8 cellular contexts compared by ENCODE assay signal in genomic region chr21:45643021-45643980, GRCh38. TPM values are rescaled to one million over a fixed set of nuclear protein-coding genes. Genes with fewer than 3 reads are reported as not detected.
DNase-seq lines count a peak whose midpoint lies in the region; ATAC-seq and TF ChIP-seq lines count a peak whose summit lies in the region.

TSS of gene PCBP3 (plus strand) at chr21:45643725. CDS start at chr21:45850086, 206,361 bp downstream.

- ATAC-seq in activated naive CD8-positive, alpha-beta T cell treated with anti-CD3 and anti-CD28 coated beads, Interleukin-2, amount 10 ng/mL, durations not matched to agents 7 days and 5 days (ENCODE audit: low read depth): peak; percentile 82
- ATAC-seq in heart left ventricle: peak; percentile 93 to 95 (median 94)

- H3K36me3 Mint-ChIP-seq in activated naive CD8-positive, alpha-beta T cell treated with anti-CD3 and anti-CD28 coated beads, Interleukin-2, amount 10 ng/mL, durations not matched to agents 7 days and 5 days: no peaks in the 10 kb centered on the region

- no peak for TF ChIP-seq EP300 in tibial nerve (IDR thresholded peaks at IDR 0.05)

- peak within 1 kb of the TSS in 11 of 12 donors; percentile 11 to 64 (median 54) for H3K4me3 ChIP-seq in heart left ventricle
- H3K4me3 ChIP-seq in tibial nerve: peak within 1 kb of the TSS; percentile 10 to 74 (median 32)

- peaks cover 0 to 27% (median 11%) of the 10 kb centered on the region in 9 donors for H3K27me3 ChIP-seq in heart left ventricle
- H3K27me3 ChIP-seq in tibial nerve: peaks cover 0 to 40% of the 10 kb centered on the region in 2 donors

- H3K9me3 ChIP-seq in heart left ventricle (no peaks in the 10 kb centered on the region), tibial nerve (no peaks in the 10 kb centered on the region)

- H3K4me1 Mint-ChIP-seq in activated naive CD8-positive, alpha-beta T cell treated with anti-CD3 and anti-CD28 coated beads, Interleukin-2, amount 10 ng/mL, durations not matched to agents 7 days and 5 days: peaks cover 13% of the 10 kb centered on the region

- H3K36me3 ChIP-seq in heart left ventricle (no peaks in the 10 kb centered on the region), tibial nerve (no peaks in the 10 kb centered on the region)

- no peak within 1 kb of the TSS for H3K27ac Mint-ChIP-seq in activated naive CD8-positive, alpha-beta T cell treated with anti-CD3 and anti-CD28 coated beads, Interleukin-2, amount 10 ng/mL, durations not matched to agents 7 days and 5 days

- H3K9me3 Mint-ChIP-seq in activated naive CD8-positive, alpha-beta T cell treated with anti-CD3 and anti-CD28 coated beads, Interleukin-2, amount 10 ng/mL, durations not matched to agents 7 days and 5 days: no peaks in the 10 kb centered on the region

- TF ChIP-seq POLR2A in heart left ventricle (IDR thresholded peaks at IDR 0.05) (peak in 1 of 2 donors; percentile 56), tibial nerve (IDR thresholded peaks at IDR 0.05) (peak; percentile 14 to 45)

- POLR2A ChIA-PET in activated naive CD8-positive, alpha-beta T cell treated with anti-CD3 and anti-CD28 coated beads, Interleukin-2, amount 10 ng/mL, durations not matched to agents 7 days and 5 days (lab: Charles Lee): no interaction called here

- DNase-seq in DMS79 (lab: John Stamatoyannopoulos, UW): peak; percentile 68
- peak; percentile 99 for DNase-seq in GOT3 (lab: John Stamatoyannopoulos, UW)
- DNase-seq in NAMALWA (ENCODE audit: low spot score): peak; percentile 84
- peak; percentile 97 for DNase-seq in T follicular helper cell (ENCODE audit: low read depth)
- DNase-seq in activated naive CD8-positive, alpha-beta T cell treated with anti-CD3 and anti-CD28 coated beads, Interleukin-2, amount 10 ng/mL, durations not matched to agents 7 days and 5 days: peak; percentile 96
- peak; percentile 92 to 98 (median 97) for DNase-seq in heart left ventricle
- DNase-seq in posterior cingulate gyrus: peak; percentile 82 to 99 (median 94)
- DNase-seq in tibial nerve (ENCODE audit: low spot score in 2 of 2): peak; percentile 90 to 97

- H3K4me1 ChIP-seq in heart left ventricle: peaks cover 0 to 31% (median 2%) of the 10 kb centered on the region in 12 donors
- peaks cover 0 to 29% (median 9%) of the 10 kb centered on the region in 4 donors for H3K4me1 ChIP-seq in tibial nerve

- 1 to 5% (median 2%) methylated on average over 4 to 120 of the region's 120 CpGs; no CpG with 5 or more reads in 1 of the 4 donors for WGBS in heart left ventricle, 4 donors
- 1 to 2% methylated on average over 30 to 49 of the region's 120 CpGs for WGBS in tibial nerve, 2 donors

- no peak for TF ChIP-seq CTCF in heart left ventricle (IDR thresholded peaks at IDR 0.05)
- TF ChIP-seq CTCF in tibial nerve (IDR thresholded peaks at IDR 0.05): no peak

- intact Hi-C loops in heart left ventricle (cut with DNase I): loop anchor here in 1 of 10 donors (10.0 kb wide), 1 partner anchor 682 kb away; the partner anchor contains the start of genes C21orf58 and PCNT
- intact Hi-C loops in posterior cingulate gyrus (cut with DNase I): no loop called here

- H3K4me3 Mint-ChIP-seq in activated naive CD8-positive, alpha-beta T cell treated with anti-CD3 and anti-CD28 coated beads, Interleukin-2, amount 10 ng/mL, durations not matched to agents 7 days and 5 days: peak within 1 kb of the TSS; percentile 63

- peaks cover 36% of the 10 kb centered on the region for H3K27me3 Mint-ChIP-seq in activated naive CD8-positive, alpha-beta T cell treated with anti-CD3 and anti-CD28 coated beads, Interleukin-2, amount 10 ng/mL, durations not matched to agents 7 days and 5 days

- H3K27ac ChIP-seq in heart left ventricle (peak within 1 kb of the TSS in 4 of 12 donors; percentile 6 to 64 (median 46)), tibial nerve (peak within 1 kb of the TSS in 3 of 4 donors; percentile 64 to 79 (median 71))

RNA-seq across cellular contexts. Expression of gene PCBP3, which starts in this region (rescaled TPM):
- 1 to 10 TPM in 1 of 2 experiments, not detected in 1; 1.2 TPM for total RNA-seq in activated naive CD8-positive, alpha-beta T cell treated with anti-CD3 and anti-CD28 coated beads, Interleukin-2, amount 10 ng/mL, durations not matched to agents 7 days and 5 days
- 10 to 100 TPM in 2 of 9 donors, 1 to 10 TPM in 5, under 1 TPM in 1, not detected in 1; 0.87 to 11.4 (median 2.9) TPM for total RNA-seq in heart left ventricle
- 1 to 10 TPM in 1 of 2 donors, under 1 TPM in 1; 0.72 to 1.9 TPM for polyA plus RNA-seq in heart left ventricle
- 10 to 100 TPM in 2 of 4 donors, 1 to 10 TPM in 2; 4.2 to 13.4 (median 9.6) TPM for total RNA-seq in tibial nerve
